Comparison of ENCODE assay signal across 18 cellular contexts in the genomic region with DNA sequence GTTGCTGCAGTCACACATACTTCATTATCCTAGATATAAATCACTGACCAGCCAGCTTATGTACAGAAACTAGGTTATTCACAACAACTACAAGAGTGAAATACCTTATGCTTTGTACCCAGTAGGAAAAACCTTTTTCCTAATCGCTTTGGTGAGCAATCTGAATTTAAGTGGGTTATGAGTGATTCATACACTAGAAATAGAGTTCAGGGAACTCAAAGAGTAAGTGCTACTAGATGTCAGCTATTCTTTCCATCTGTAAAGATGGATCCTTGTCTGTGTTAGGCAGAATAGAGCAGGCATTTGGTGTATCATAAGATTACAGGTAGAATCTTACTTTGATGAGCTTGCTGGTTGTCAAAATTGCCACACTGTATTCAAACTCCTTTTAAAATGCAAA.
A peak's percentile ranks its signal among the peaks of the same experiment; 100 is the strongest.
DNase-seq lines count a peak whose midpoint lies in the region; ATAC-seq and TF ChIP-seq lines count a peak whose summit lies in the region.
"Had no signal": no experiment of that assay in that cellular context is flagged by ENCODE, and none has a peak within 500 bp of the region (broad histone marks: within the 10 kb centered on the region; RNA-seq: fewer than 3 reads in every experiment).

No MANE protein-coding gene starts in this region.

- TF ChIP-seq EP300 in suprapubic skin (IDR thresholded peaks at IDR 0.05) = no peak

- 89 to 97% methylated on average over 1 of the region's 1 CpG for WGBS in GM23248 (ENCODE audit: low coverage in 1 of 2, low lambda C conversion rate in 2 of 2, missing lambda C conversion rate in 2 of 2), 2 experiments
- WGBS in suprapubic skin = 81% methylated on average over 1 of the region's 1 CpG

- H3K4me3 Mint-ChIP-seq in naive thymus-derived CD4-positive, alpha-beta T cell = peak overlapping the region in 6 of 10 donors; percentile 37 to 56 (median 52)

- H3K4me1 Mint-ChIP-seq in naive thymus-derived CD4-positive, alpha-beta T cell = peaks cover 37 to 66% (median 63%) of the 10 kb centered on the region in 7 donors

- peaks cover 13% of the 10 kb centered on the region; the same call in 1 of the 2 replicates for H3F3A ChIP-seq in GM23248 (ENCODE audit: insufficient read depth)

- CTCF ChIA-PET in naive thymus-derived CD4-positive, alpha-beta T cell (lab: Charles Lee) = interaction anchor here (0.8 kb wide), 1 partner anchor 419 kb away, joined by 3 read pairs; no protein-coding TSS in a partner anchor

- no peaks in the 10 kb centered on the region for H3K27me3 Mint-ChIP-seq in naive thymus-derived CD4-positive, alpha-beta T cell

- H3K4me3 ChIP-seq in GM23248 (no peak overlapping the region), suprapubic skin (no peak overlapping the region)
- H3K4me3 ChIP-seq in naive thymus-derived CD4-positive, alpha-beta T cell (ENCODE audit: low read length) = no peak overlapping the region
- H3K4me3 ChIP-seq: lower lobe of right lung, pancreas, SK-N-MC had no signal

- peaks cover 100% of the 10 kb centered on the region for H3K79me2 ChIP-seq in GM23248 (ENCODE audit: insufficient read depth)

- peaks cover 25% of the 10 kb centered on the region for H3K4me1 ChIP-seq in GM23248 (ENCODE audit: insufficient read depth)
- peaks cover 9 to 21% of the 10 kb centered on the region in 2 donors for H3K4me1 ChIP-seq in naive thymus-derived CD4-positive, alpha-beta T cell (ENCODE audit: control insufficient read depth in 2 of 2, insufficient read depth in 2 of 2, low read length in 2 of 2)
- H3K4me1 ChIP-seq in suprapubic skin = peaks cover 21% of the 10 kb centered on the region

- H3K9ac ChIP-seq in GM23248 = no peak overlapping the region

- H3K9me3 Mint-ChIP-seq in naive thymus-derived CD4-positive, alpha-beta T cell = peaks cover 0 to 4% (median 0%) of the 10 kb centered on the region in 11 donors

- POLR2A ChIA-PET in naive thymus-derived CD4-positive, alpha-beta T cell (lab: Charles Lee) = no interaction called here

- H2AFZ ChIP-seq in GM23248 = no peak overlapping the region

- TF ChIP-seq POLR2A in suprapubic skin (IDR thresholded peaks at IDR 0.05) (no peak), erythroblast (IDR thresholded peaks at IDR 0.05; ENCODE audit: low read length) (no peak)

- no peak for TF ChIP-seq CTCF in suprapubic skin (IDR thresholded peaks at IDR 0.05)

- ATAC-seq in naive thymus-derived CD4-positive, alpha-beta T cell = no peak

- peaks cover 0 to 27% (median 17%) of the 10 kb centered on the region in 5 donors for H3K36me3 Mint-ChIP-seq in naive thymus-derived CD4-positive, alpha-beta T cell

- DNase-seq in GM03348 (ENCODE audit: low spot score) = peak; percentile 4
- DNase-seq in GM23248 = peak; percentile 55
- DNase-seq in amniotic epithelial cell (ENCODE audit: low read depth) = peak; percentile 57
- no peak for DNase-seq in naive thymus-derived CD4-positive, alpha-beta T cell
- DNase-seq in suprapubic skin (ENCODE audit: low spot score in 2 of 2) = no peak
- DNase-seq in erythroblast (lab: John Stamatoyannopoulos, UW) = no peak
- DNase-seq in head of caudate nucleus = no peak
- DNase-seq: activated CD4-positive, CD25-positive, alpha-beta regulatory T cell; activated gamma-delta T cell; Caco-2; cortex of kidney; lower lobe of right lung; NCI-H1436 treated with DMSO at 0.1 percent for 48 hours; NCI-H82; pancreas; stimulated activated CD4-positive, alpha-beta T cell treated with anti-CD3 and anti-CD28 coated beads, Interleukin-1b, Interleukin-23, amount 100 ng/mL, for 48 hours; stimulated activated naive CD4-positive, alpha-beta T cell treated with Interleukin-2 at 50 U/mL for 16 hours had no signal

- peak overlapping the region in 4 of 9 donors; percentile 11 to 51 (median 27) for H3K27ac Mint-ChIP-seq in naive thymus-derived CD4-positive, alpha-beta T cell

- H3K4me2 ChIP-seq in GM23248 (ENCODE audit: unreplicated experiment) = no peak overlapping the region

- no peaks in the 10 kb centered on the region for H3K9me2 ChIP-seq in GM23248 (ENCODE audit: insufficient read depth)

- no peaks in the 10 kb centered on the region for H3K27me3 ChIP-seq in GM23248 (replicated peaks; ENCODE audit: insufficient read depth)
- no peaks in the 10 kb centered on the region for H3K27me3 ChIP-seq in naive thymus-derived CD4-positive, alpha-beta T cell (ENCODE audit: control insufficient read depth in 2 of 2, insufficient read depth in 2 of 2, low read length in 2 of 2)
- no peaks in the 10 kb centered on the region for H3K27me3 ChIP-seq in suprapubic skin
- H3K27me3 ChIP-seq: pancreas had no signal

- intact Hi-C loops in naive thymus-derived CD4-positive, alpha-beta T cell (cut with micrococcal nuclease) = loop anchor here in 1 of 2 donors (2.0 kb wide), 1 partner anchor 15 kb away; no protein-coding TSS in a partner anchor
- intact Hi-C loops in head of caudate nucleus (cut with DNase I) = no loop called here

- H3K9me3 ChIP-seq in GM23248 (ENCODE audit: low read depth) (no peaks in the 10 kb centered on the region), suprapubic skin (no peaks in the 10 kb centered on the region)
- H3K9me3 ChIP-seq in naive thymus-derived CD4-positive, alpha-beta T cell (ENCODE audit: control insufficient read depth in 2 of 3, low read length in 3 of 3) = no peaks in the 10 kb centered on the region
- H3K9me3 ChIP-seq: Caco-2, lower lobe of right lung, pancreas had no signal

- H3K36me3 ChIP-seq in GM23248 (ENCODE audit: low read depth) (peaks cover 15% of the 10 kb centered on the region), suprapubic skin (peaks cover 11% of the 10 kb centered on the region)
- peaks cover 0 to 13% (median 3%) of the 10 kb centered on the region in 3 experiments for H3K36me3 ChIP-seq in naive thymus-derived CD4-positive, alpha-beta T cell (ENCODE audit: control insufficient read depth in 2 of 3, insufficient read depth in 3 of 3, low read length in 3 of 3)
- H3K36me3 ChIP-seq: pancreas had no signal

- in situ Hi-C loops in GM23248 (cut with MboI) = no loop called here

- H3K27ac ChIP-seq in GM23248 (no peak overlapping the region), suprapubic skin (no peak overlapping the region)
- H3K27ac ChIP-seq in naive thymus-derived CD4-positive, alpha-beta T cell (ENCODE audit: low read depth, low read length) = no peak overlapping the region
- H3K27ac ChIP-seq: lower lobe of right lung, pancreas, SK-N-MC had no signal

- H4K20me1 ChIP-seq in GM23248 (ENCODE audit: insufficient read depth) = peaks cover 22% of the 10 kb centered on the region

Comparison
In these comparisons a context has a peak if more than half of its experiments do, and no peak if none do; other contexts are left out.
1. DNase-seq: peak in GM03348 (single experiment), GM23248 (single experiment) and amniotic epithelial cell (single experiment); none in naive thymus-derived CD4-positive, alpha-beta T cell (0 of 9), suprapubic skin (0 of 2), erythroblast (0 of 2) and head of caudate nucleus (0 of 42).